ENCODE assay signal across 8 cellular contexts in the genomic region with DNA sequence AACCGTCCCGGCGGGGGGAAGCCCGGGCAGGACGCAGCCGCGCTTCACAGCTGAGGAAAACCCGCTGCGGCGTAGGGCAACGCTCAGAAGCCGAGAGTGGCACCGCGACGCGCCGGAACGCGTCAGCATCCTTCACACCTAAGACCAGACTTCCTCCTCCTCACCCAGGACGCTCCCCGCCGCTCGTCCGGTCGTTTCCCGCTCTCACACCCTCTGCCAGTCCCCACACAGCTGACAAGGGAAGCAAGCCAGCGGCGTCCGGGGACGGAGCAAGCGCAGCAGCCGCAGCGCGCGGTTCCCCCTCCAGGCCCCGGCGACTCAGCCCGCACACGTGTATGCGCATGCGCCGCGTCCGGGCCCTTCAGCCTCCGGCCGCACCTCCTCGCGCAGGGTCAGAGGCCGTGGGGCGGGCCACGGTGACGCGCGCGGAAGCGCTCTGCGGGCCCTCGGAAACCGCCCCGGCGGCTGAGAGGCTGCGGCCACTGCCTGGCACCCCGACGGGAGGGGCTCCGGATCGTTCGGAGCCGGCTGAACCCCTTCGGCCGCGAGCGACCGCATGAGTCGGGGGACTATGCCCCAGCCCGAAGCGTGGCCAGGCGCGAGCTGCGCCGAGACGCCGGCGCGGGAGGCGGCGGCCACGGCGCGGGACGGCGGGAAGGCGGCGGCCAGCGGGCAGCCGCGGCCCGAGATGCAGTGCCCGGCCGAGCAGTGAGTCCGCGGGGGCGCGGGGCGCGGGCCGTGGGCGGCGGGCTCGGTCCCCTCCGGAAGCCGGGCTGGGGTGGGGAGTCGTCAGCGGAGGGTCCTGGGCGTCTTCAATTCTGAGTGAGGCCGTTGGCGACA. TPM values are rescaled to one million over a fixed set of nuclear protein-coding genes. Genes with fewer than 3 reads are reported as not detected.
DNase-seq lines count a peak whose midpoint lies in the region; ATAC-seq and TF ChIP-seq lines count a peak whose summit lies in the region.

TSS of gene OTULIN (plus strand) at position 449 of the 840 bp plus-strand sequence. CDS start at position 557, 108 bp downstream.

- POLR2A ChIA-PET in naive thymus-derived CD4-positive, alpha-beta T cell (lab: Charles Lee): interaction anchor here (0.6 to 1.6 kb wide), 3 partner anchors 14 to 206 kb away, joined by 3 to 5 read pairs (median 3); partner anchors contain the start of gene ANKH

- peaks cover 30 to 73% (median 67%) of the 10 kb centered on the region in 7 donors for H3K4me1 Mint-ChIP-seq in naive thymus-derived CD4-positive, alpha-beta T cell
- H3K4me1 Mint-ChIP-seq in stimulated activated naive B cell treated with anti-CD40 and anti-IgM and Interleukin-4, amounts not matched to agents 10 μg/mL and 1 μg/mL and 100 μg/mL, for 72 hours: peaks cover 49 to 69% of the 10 kb centered on the region in 2 donors

- H3K4me1 ChIP-seq in Peyer's patch: peaks cover 0 to 41% (median 5%) of the 10 kb centered on the region in 4 donors
- peaks cover 25 to 38% of the 10 kb centered on the region in 2 donors for H3K4me1 ChIP-seq in naive thymus-derived CD4-positive, alpha-beta T cell (ENCODE audit: control insufficient read depth in 2 of 2, insufficient read depth in 2 of 2, low read length in 2 of 2)

- CTCF ChIA-PET in naive thymus-derived CD4-positive, alpha-beta T cell (lab: Charles Lee): no interaction called here

- no peak for TF ChIP-seq EP300 in Ishikawa (IDR thresholded peaks at IDR 0.05; ENCODE audit: borderline replicate concordance)

- TF ChIP-seq CTCF in Peyer's patch (IDR thresholded peaks at IDR 0.05): no peak

- peak within 1 kb of the TSS; percentile 87 to 97 (median 96) for H3K4me3 Mint-ChIP-seq in naive thymus-derived CD4-positive, alpha-beta T cell
- peak within 1 kb of the TSS; percentile 89 to 91 for H3K4me3 Mint-ChIP-seq in stimulated activated naive B cell treated with anti-CD40 and anti-IgM and Interleukin-4, amounts not matched to agents 10 μg/mL and 1 μg/mL and 100 μg/mL, for 72 hours

- ATAC-seq in GM21619 (IDR thresholded peaks at IDR 0.05; ENCODE audit: unreplicated experiment): peak; percentile 56
- ATAC-seq in naive thymus-derived CD4-positive, alpha-beta T cell: peak; percentile 85
- peak; percentile 84 to 89 for ATAC-seq in stimulated activated naive B cell treated with anti-CD40 and anti-IgM and Interleukin-4, amounts not matched to agents 10 μg/mL and 1 μg/mL and 100 μg/mL, for 72 hours (replicated peaks)

- intact Hi-C loops in naive thymus-derived CD4-positive, alpha-beta T cell (cut with micrococcal nuclease): loop anchor here (1.0 to 10.0 kb wide), 18 partner anchors 20 to 1950 kb away; partner anchors contain the start of genes ANKH (in 2 of the 2), TRIO (in 2 of the 2), OTULINL (in 1 of the 2) and RETREG1 (in 1 of the 2)

- H3K27me3 ChIP-seq in Peyer's patch: no peaks in the 10 kb centered on the region
- no peaks in the 10 kb centered on the region for H3K27me3 ChIP-seq in naive thymus-derived CD4-positive, alpha-beta T cell (ENCODE audit: control insufficient read depth in 2 of 2, insufficient read depth in 2 of 2, low read length in 2 of 2)

- no peak for TF ChIP-seq RAD21 in Ishikawa (IDR thresholded peaks at IDR 0.05; ENCODE audit: low read depth)

- peak within 1 kb of the TSS; percentile 89 to 98 (median 96) for H3K27ac Mint-ChIP-seq in naive thymus-derived CD4-positive, alpha-beta T cell
- peak within 1 kb of the TSS; percentile 97 for H3K27ac Mint-ChIP-seq in stimulated activated naive B cell treated with anti-CD40 and anti-IgM and Interleukin-4, amounts not matched to agents 10 μg/mL and 1 μg/mL and 100 μg/mL, for 72 hours

- no peaks in the 10 kb centered on the region for H3K27me3 Mint-ChIP-seq in naive thymus-derived CD4-positive, alpha-beta T cell
- no peaks in the 10 kb centered on the region for H3K27me3 Mint-ChIP-seq in stimulated activated naive B cell treated with anti-CD40 and anti-IgM and Interleukin-4, amounts not matched to agents 10 μg/mL and 1 μg/mL and 100 μg/mL, for 72 hours

- peaks cover 0 to 3% (median 0%) of the 10 kb centered on the region in 11 donors for H3K9me3 Mint-ChIP-seq in naive thymus-derived CD4-positive, alpha-beta T cell
- no peaks in the 10 kb centered on the region for H3K9me3 Mint-ChIP-seq in stimulated activated naive B cell treated with anti-CD40 and anti-IgM and Interleukin-4, amounts not matched to agents 10 μg/mL and 1 μg/mL and 100 μg/mL, for 72 hours

- H3K27ac ChIP-seq in Peyer's patch: peak within 1 kb of the TSS; percentile 80 to 99 (median 95)
- H3K27ac ChIP-seq in naive thymus-derived CD4-positive, alpha-beta T cell (ENCODE audit: low read depth, low read length): peak within 1 kb of the TSS; percentile 79

- no peaks in the 10 kb centered on the region for H3K36me3 ChIP-seq in Peyer's patch
- no peaks in the 10 kb centered on the region for H3K36me3 ChIP-seq in naive thymus-derived CD4-positive, alpha-beta T cell (ENCODE audit: control insufficient read depth in 2 of 3, insufficient read depth in 3 of 3, low read length in 3 of 3)

- peak; percentile 98 for DNase-seq in DMS53 (lab: John Stamatoyannopoulos, UW)
- peak; percentile 83 to 95 (median 94) for DNase-seq in Peyer's patch
- peak; percentile 76 for DNase-seq in activated T-helper 1 cell treated with Interleukin-2 at 50 U/mL for 16 hours (ENCODE audit: low read depth)
- DNase-seq in fibroblast of gingiva (ENCODE audit: low read depth): peak; percentile 90
- DNase-seq in naive thymus-derived CD4-positive, alpha-beta T cell: peak; percentile 73 to 92 (median 75)
- DNase-seq in stimulated activated naive B cell treated with anti-CD40 and anti-IgM and Interleukin-4, amounts not matched to agents 10 μg/mL and 1 μg/mL and 100 μg/mL, for 72 hours: peak; percentile 91

- peak; percentile 94 to 96 for TF ChIP-seq POLR2A in Peyer's patch (IDR thresholded peaks at IDR 0.05)

- H3K4me3 ChIP-seq in Peyer's patch: peak within 1 kb of the TSS; percentile 70 to 91 (median 86)
- peak within 1 kb of the TSS; percentile 86 for H3K4me3 ChIP-seq in naive thymus-derived CD4-positive, alpha-beta T cell (ENCODE audit: low read length)

- H3K9me3 ChIP-seq in Peyer's patch: no peaks in the 10 kb centered on the region
- no peaks in the 10 kb centered on the region for H3K9me3 ChIP-seq in naive thymus-derived CD4-positive, alpha-beta T cell (ENCODE audit: control insufficient read depth in 2 of 3, low read length in 3 of 3)

- peaks cover 0 to 32% (median 0%) of the 10 kb centered on the region in 5 donors for H3K36me3 Mint-ChIP-seq in naive thymus-derived CD4-positive, alpha-beta T cell
- H3K36me3 Mint-ChIP-seq in stimulated activated naive B cell treated with anti-CD40 and anti-IgM and Interleukin-4, amounts not matched to agents 10 μg/mL and 1 μg/mL and 100 μg/mL, for 72 hours: peaks cover 10 to 58% of the 10 kb centered on the region in 2 donors

TF ChIP-seq in Ishikawa, 13 proteins besides CTCF, POLR2A, EP300 and RAD21:
- TF ChIP-seq CEBPB (IDR thresholded peaks at IDR 0.05) (no peak), TCF12 (IDR thresholded peaks at IDR 0.05; ENCODE audit: low read depth) (peak; percentile 54; the same call in 1 of the 2 replicates), TAF1 (IDR thresholded peaks at IDR 0.05; ENCODE audit: low read depth) (peak; percentile 75), EGR1 (IDR thresholded peaks at IDR 0.05) (no peak; the same call in 1 of the 2 replicates), TEAD4 (IDR thresholded peaks at IDR 0.05) (no peak), USF1 (IDR thresholded peaks at IDR 0.05) (peak; percentile 14), REST (IDR thresholded peaks at IDR 0.05; ENCODE audit: low read depth) (no peak), ZBTB7A (IDR thresholded peaks at IDR 0.05; ENCODE audit: low read depth) (peak; percentile 85), MAX (IDR thresholded peaks at IDR 0.05) (peak; percentile 98), NFIC (IDR thresholded peaks at IDR 0.05) (no peak), YY1 (IDR thresholded peaks at IDR 0.05; ENCODE audit: low read depth) (no peak), FOXM1 (IDR thresholded peaks at IDR 0.05; ENCODE audit: borderline replicate concordance, low read depth) (no peak), CREB1 (IDR thresholded peaks at IDR 0.05; ENCODE audit: low read depth) (peak; percentile 70; the same call in 1 of the 2 replicates)

RNA-seq across cellular contexts. Expression of gene OTULIN, which starts in this region (rescaled TPM):
- 10 to 100 TPM; 33.0 to 42.2 (median 37.8) TPM for total RNA-seq in Peyer's patch
- 10 to 100 TPM; 48.3 to 66.9 (median 58.2) TPM for total RNA-seq in naive thymus-derived CD4-positive, alpha-beta T cell
- polyA plus RNA-seq in naive thymus-derived CD4-positive, alpha-beta T cell: 10 to 100 TPM; 12.1 to 13.6 TPM

Comparison
In these comparisons a context has a peak if more than half of its experiments do, and no peak if none do; other contexts are left out.
1. Peak in every context shown above with its lines: DNase-seq, ATAC-seq, H3K4me3 ChIP-seq and H3K27ac ChIP-seq.